10 cellular contexts compared by ENCODE assay signal in genomic region chr18:79395308-79395640, GRCh38. TPM values are rescaled to one million over a fixed set of nuclear protein-coding genes. Genes with fewer than 3 reads are reported as not detected.
DNase-seq lines count a peak whose midpoint lies in the region; ATAC-seq and TF ChIP-seq lines count a peak whose summit lies in the region.
"Had no signal": no experiment of that assay in that cellular context is flagged by ENCODE, and none has a peak within 500 bp of the region (broad histone marks: within the 10 kb centered on the region; RNA-seq: fewer than 3 reads in every experiment).

No MANE protein-coding gene starts in this region.

- no peak overlapping the region for H3K27ac Mint-ChIP-seq in stimulated activated effector memory CD8-positive, alpha-beta T cell treated with anti-CD3 and anti-CD28 coated beads, Interleukin-12 subunit alpha, Interleukin-12 subunit beta, amount 100 ng/mL, for 72 hours

- H3K4me3 ChIP-seq in H7 (ENCODE audit: insufficient read depth, low read depth, low read length) (peak overlapping the region; percentile 39), hepatocyte (no peak overlapping the region)

- H3K79me2 ChIP-seq in hepatocyte, result no peaks in the 10 kb centered on the region

- H4K20me1 ChIP-seq in hepatocyte (ENCODE audit: insufficient read depth, poor library complexity, severe bottlenecking), result no peaks in the 10 kb centered on the region

- no peaks in the 10 kb centered on the region for H3K9me3 Mint-ChIP-seq in stimulated activated effector memory CD8-positive, alpha-beta T cell treated with anti-CD3 and anti-CD28 coated beads, Interleukin-12 subunit alpha, Interleukin-12 subunit beta, amount 100 ng/mL, for 72 hours

- H3K9me3 ChIP-seq in hepatocyte (ENCODE audit: low read depth), result no peaks in the 10 kb centered on the region

- peaks cover 63% of the 10 kb centered on the region for H3K27me3 ChIP-seq in H7 (ENCODE audit: control insufficient read depth, insufficient read depth, low read length)
- H3K27me3 ChIP-seq in hepatocyte, result peaks cover 69% of the 10 kb centered on the region

- no peaks in the 10 kb centered on the region for H3K36me3 ChIP-seq in H7 (replicated peaks; ENCODE audit: control insufficient read depth, insufficient read depth, low read length)
- no peaks in the 10 kb centered on the region for H3K36me3 ChIP-seq in hepatocyte (replicated peaks; ENCODE audit: insufficient read depth, low read depth)

- H3K4me2 ChIP-seq in hepatocyte, result peak overlapping the region; percentile 93

- no peak for ATAC-seq in stimulated activated effector memory CD8-positive, alpha-beta T cell treated with anti-CD3 and anti-CD28 coated beads, Interleukin-12 subunit alpha, Interleukin-12 subunit beta, amount 100 ng/mL, for 72 hours
- no peak for ATAC-seq in HG03460 (IDR thresholded peaks at IDR 0.05; ENCODE audit: unreplicated experiment)

- CTCF ChIA-PET in RWPE1 (lab: Yijun Ruan, JAX), result no interaction called here

- peaks cover 27% of the 10 kb centered on the region for H3K4me1 Mint-ChIP-seq in stimulated activated effector memory CD8-positive, alpha-beta T cell treated with anti-CD3 and anti-CD28 coated beads, Interleukin-12 subunit alpha, Interleukin-12 subunit beta, amount 100 ng/mL, for 72 hours

- no peak overlapping the region for H2AFZ ChIP-seq in hepatocyte

- POLR2A ChIA-PET in RWPE1 (lab: Yijun Ruan, JAX; ENCODE audit: low non-redundant PET), result no interaction called here

- TF ChIP-seq CTCF in RWPE1 (conservative IDR thresholded peaks at IDR 0.05; ENCODE audit: low read depth) (no peak), hepatocyte (IDR thresholded peaks at IDR 0.05; ENCODE audit: poor library complexity) (no peak)

- WGBS in hepatocyte (ENCODE audit: low lambda C conversion rate, missing lambda C conversion rate), result 0% methylated on average over 15 of the region's 34 CpGs

- no peaks in the 10 kb centered on the region for H3K9me2 ChIP-seq in hepatocyte (replicated peaks; ENCODE audit: insufficient read depth)

- H3K27ac ChIP-seq in RWPE1 (peak overlapping the region; percentile 98), hepatocyte (peak overlapping the region; percentile 67)

- H3K4me1 ChIP-seq in hepatocyte (ENCODE audit: insufficient read depth), result peaks cover 25% of the 10 kb centered on the region

- DNase-seq in H7, result peak; percentile 84
- no peak for DNase-seq in RWPE1 (ENCODE audit: low spot score)
- DNase-seq in hepatocyte (ENCODE audit: low spot score), result no peak
- no peak for DNase-seq in stimulated activated effector memory CD8-positive, alpha-beta T cell treated with anti-CD3 and anti-CD28 coated beads, Interleukin-12 subunit alpha, Interleukin-12 subunit beta, amount 100 ng/mL, for 72 hours (ENCODE audit: low spot score in 2 of 2)
- DNase-seq in NCI-H774 (lab: John Stamatoyannopoulos, UW), result no peak
- no peak for DNase-seq in activated gamma-delta T cell treated with Interleukin-2 at 50 U/mL for 16 hours
- DNase-seq in superior temporal gyrus (ENCODE audit: extremely low spot score), result no peak
- DNase-seq: NCI-H1092, occipital lobe had no signal

- peak overlapping the region; percentile 82 for H3K4me3 Mint-ChIP-seq in stimulated activated effector memory CD8-positive, alpha-beta T cell treated with anti-CD3 and anti-CD28 coated beads, Interleukin-12 subunit alpha, Interleukin-12 subunit beta, amount 100 ng/mL, for 72 hours

- H3K36me3 Mint-ChIP-seq in stimulated activated effector memory CD8-positive, alpha-beta T cell treated with anti-CD3 and anti-CD28 coated beads, Interleukin-12 subunit alpha, Interleukin-12 subunit beta, amount 100 ng/mL, for 72 hours, result peaks cover 6% of the 10 kb centered on the region

RNA-seq across cellular contexts. Expression of gene NFATC1, which starts 0.5 kb away (rescaled TPM):
- total RNA-seq in H7 (2014; rRNA removed; shearing (Covaris generic)), result 14.1 and 14.5 TPM in 2 replicates
- total RNA-seq in hepatocyte, result 0.60 and 4.2 TPM in 2 replicates
- 11.3 and 14.7 TPM in 2 replicates for polyA plus RNA-seq in hepatocyte
